ENCODE assay signal across 1 cellular context in genomic region chr15:78979456-78980320, GRCh38.
TF ChIP-seq lines count a peak whose summit lies in the region.

No MANE protein-coding gene starts in this region.

TF ChIP-seq in GM12878, 131 proteins besides CTCF, POLR2A, EP300 and RAD21 (continued from another document):
- TF ChIP-seq SP1 (IDR thresholded peaks at IDR 0.05; ENCODE audit: low read depth, low read length) (no peak), TARDBP (IDR thresholded peaks at IDR 0.05; ENCODE audit: borderline replicate concordance) (no peak), YBX1 (IDR thresholded peaks at IDR 0.05) (no peak), SMC3 (IDR thresholded peaks at IDR 0.05; ENCODE audit: borderline replicate concordance, low read length) (peak; percentile 85), IRF4 (IDR thresholded peaks at IDR 0.05; ENCODE audit: low read depth, low read length) (peak; percentile 56; the same call in 1 of the 2 replicates), RUNX3 (IDR thresholded peaks at IDR 0.05; ENCODE audit: low read length) (peak; percentile 32; the same call in 1 of the 2 replicates), RELA (IDR thresholded peaks at IDR 0.05; ENCODE audit: borderline replicate concordance, partially characterized antibody) (peak; percentile 19), CREB1 (IDR thresholded peaks at IDR 0.05; ENCODE audit: low read depth) (peak; percentile 62; the same call in 1 of the 2 replicates), NFXL1 (IDR thresholded peaks at IDR 0.05; ENCODE audit: borderline replicate concordance) (no peak), PKNOX1 (IDR thresholded peaks at IDR 0.05) (peak; percentile 37; the same call in 1 of the 2 replicates), POU2F2 (IDR thresholded peaks at IDR 0.05; ENCODE audit: borderline replicate concordance, low read depth, low read length) (0 out of 3 replicates have a peak, but pooled peaks have one; percentile 4), GATAD2B (conservative IDR thresholded peaks at IDR 0.05; ENCODE audit: low read depth) (peak; percentile 59; the same call in 1 of the 2 replicates), NKRF (conservative IDR thresholded peaks at IDR 0.05) (0 out of 2 replicates have a peak, but pooled peaks have one; percentile 29), RELB (IDR thresholded peaks at IDR 0.05; ENCODE audit: low read depth) (peak; percentile 38; the same call in 1 of the 2 replicates), MAX (IDR thresholded peaks at IDR 0.05; ENCODE audit: low read depth, low read length) (peak; percentile 64), CREM (IDR thresholded peaks at IDR 0.05; ENCODE audit: low read depth) (0 out of 2 replicates have a peak, but pooled peaks have one; percentile 38), REST (IDR thresholded peaks at IDR 0.05; ENCODE audit: low read depth, low read length) (no peak), USF1 (IDR thresholded peaks at IDR 0.05; ENCODE audit: borderline replicate concordance, extremely low read length, insufficient read depth, low read depth, low read length) (peak; percentile 12), RCOR1 (conservative IDR thresholded peaks at IDR 0.05; ENCODE audit: low read depth, low read length) (0 out of 2 replicates have a peak, but pooled peaks have one; percentile 39), BHLHE40 (IDR thresholded peaks at IDR 0.05; ENCODE audit: borderline replicate concordance in 1 of 2, low read depth in 2 of 2, low read length in 1 of 2) (peak; percentile 5 to 18; a peak in 1 of 4 replicates), TCF12 (IDR thresholded peaks at IDR 0.05; ENCODE audit: low read depth, low read length) (no peak), EED (IDR thresholded peaks at IDR 0.05; ENCODE audit: low read depth) (peak; percentile 80), LARP7 (IDR thresholded peaks at IDR 0.05) (peak; percentile 61)
TF ChIP-seq in GM12878: peak in this region for 26.
